ENCODE assay signal across 1 cellular context in the genomic region with DNA sequence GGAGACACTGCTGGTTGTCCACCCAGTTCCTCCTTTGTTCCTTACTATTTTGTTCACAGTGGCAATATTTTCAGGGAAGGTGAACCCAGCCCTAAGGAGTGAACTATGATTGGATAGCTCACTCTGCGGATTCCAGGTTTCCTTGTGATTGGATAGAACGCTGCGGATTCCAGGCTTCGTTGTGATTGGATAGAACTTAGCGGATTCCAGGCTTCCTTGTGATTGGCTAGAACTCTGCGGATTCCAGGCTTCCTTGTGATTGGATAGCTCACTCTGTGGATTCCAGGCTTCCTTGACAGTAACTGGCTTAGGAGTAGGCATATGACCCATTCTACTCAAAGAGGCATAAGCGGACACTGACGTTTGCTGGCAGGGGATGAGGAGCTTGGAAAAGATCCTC.
TF ChIP-seq lines count a peak whose summit lies in the region.

No MANE protein-coding gene starts in this region.

TF ChIP-seq in GM23338, 12 proteins besides CTCF, POLR2A, EP300 and RAD21 (continued from another document):
- TF ChIP-seq, protein P1, sequence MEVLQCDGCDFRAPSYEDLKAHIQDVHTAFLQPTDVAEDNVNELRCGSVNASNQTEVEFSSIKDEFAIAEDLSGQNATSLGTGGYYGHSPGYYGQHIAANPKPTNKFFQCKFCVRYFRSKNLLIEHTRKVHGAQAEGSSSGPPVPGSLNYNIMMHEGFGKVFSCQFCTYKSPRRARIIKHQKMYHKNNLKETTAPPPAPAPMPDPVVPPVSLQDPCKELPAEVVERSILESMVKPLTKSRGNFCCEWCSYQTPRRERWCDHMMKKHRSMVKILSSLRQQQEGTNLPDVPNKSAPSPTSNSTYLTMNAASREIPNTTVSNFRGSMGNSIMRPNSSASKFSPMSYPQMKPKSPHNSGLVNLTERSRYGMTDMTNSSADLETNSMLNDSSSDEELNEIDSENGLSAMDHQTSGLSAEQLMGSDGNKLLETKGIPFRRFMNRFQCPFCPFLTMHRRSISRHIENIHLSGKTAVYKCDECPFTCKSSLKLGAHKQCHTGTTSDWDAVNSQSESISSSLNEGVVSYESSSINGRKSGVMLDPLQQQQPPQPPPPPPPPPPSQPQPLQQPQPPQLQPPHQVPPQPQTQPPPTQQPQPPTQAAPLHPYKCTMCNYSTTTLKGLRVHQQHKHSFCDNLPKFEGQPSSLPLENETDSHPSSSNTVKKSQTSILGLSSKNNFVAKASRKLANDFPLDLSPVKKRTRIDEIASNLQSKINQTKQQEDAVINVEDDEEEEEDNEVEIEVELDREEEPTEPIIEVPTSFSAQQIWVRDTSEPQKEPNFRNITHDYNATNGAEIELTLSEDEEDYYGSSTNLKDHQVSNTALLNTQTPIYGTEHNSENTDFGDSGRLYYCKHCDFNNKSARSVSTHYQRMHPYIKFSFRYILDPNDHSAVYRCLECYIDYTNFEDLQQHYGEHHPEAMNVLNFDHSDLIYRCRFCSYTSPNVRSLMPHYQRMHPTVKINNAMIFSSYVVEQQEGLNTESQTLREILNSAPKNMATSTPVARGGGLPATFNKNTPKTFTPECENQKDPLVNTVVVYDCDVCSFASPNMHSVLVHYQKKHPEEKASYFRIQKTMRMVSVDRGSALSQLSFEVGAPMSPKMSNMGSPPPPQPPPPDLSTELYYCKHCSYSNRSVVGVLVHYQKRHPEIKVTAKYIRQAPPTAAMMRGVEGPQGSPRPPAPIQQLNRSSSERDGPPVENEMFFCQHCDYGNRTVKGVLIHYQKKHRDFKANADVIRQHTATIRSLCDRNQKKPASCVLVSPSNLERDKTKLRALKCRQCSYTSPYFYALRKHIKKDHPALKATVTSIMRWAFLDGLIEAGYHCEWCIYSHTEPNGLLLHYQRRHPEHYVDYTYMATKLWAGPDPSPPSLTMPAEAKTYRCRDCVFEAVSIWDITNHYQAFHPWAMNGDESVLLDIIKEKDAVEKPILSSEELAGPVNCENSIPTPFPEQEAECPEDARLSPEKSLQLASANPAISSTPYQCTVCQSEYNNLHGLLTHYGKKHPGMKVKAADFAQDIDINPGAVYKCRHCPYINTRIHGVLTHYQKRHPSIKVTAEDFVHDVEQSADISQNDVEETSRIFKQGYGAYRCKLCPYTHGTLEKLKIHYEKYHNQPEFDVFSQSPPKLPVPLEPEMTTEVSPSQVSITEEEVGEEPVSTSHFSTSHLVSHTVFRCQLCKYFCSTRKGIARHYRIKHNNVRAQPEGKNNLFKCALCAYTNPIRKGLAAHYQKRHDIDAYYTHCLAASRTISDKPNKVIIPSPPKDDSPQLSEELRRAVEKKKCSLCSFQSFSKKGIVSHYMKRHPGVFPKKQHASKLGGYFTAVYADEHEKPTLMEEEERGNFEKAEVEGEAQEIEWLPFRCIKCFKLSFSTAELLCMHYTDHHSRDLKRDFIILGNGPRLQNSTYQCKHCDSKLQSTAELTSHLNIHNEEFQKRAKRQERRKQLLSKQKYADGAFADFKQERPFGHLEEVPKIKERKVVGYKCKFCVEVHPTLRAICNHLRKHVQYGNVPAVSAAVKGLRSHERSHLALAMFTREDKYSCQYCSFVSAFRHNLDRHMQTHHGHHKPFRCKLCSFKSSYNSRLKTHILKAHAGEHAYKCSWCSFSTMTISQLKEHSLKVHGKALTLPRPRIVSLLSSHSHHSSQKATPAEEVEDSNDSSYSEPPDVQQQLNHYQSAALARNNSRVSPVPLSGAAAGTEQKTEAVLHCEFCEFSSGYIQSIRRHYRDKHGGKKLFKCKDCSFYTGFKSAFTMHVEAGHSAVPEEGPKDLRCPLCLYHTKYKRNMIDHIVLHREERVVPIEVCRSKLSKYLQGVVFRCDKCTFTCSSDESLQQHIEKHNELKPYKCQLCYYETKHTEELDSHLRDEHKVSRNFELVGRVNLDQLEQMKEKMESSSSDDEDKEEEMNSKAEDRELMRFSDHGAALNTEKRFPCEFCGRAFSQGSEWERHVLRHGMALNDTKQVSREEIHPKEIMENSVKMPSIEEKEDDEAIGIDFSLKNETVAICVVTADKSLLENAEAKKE (CRISPR knock-in tag; IDR thresholded peaks at IDR 0.05): no peak
- TF ChIP-seq, protein P2, sequence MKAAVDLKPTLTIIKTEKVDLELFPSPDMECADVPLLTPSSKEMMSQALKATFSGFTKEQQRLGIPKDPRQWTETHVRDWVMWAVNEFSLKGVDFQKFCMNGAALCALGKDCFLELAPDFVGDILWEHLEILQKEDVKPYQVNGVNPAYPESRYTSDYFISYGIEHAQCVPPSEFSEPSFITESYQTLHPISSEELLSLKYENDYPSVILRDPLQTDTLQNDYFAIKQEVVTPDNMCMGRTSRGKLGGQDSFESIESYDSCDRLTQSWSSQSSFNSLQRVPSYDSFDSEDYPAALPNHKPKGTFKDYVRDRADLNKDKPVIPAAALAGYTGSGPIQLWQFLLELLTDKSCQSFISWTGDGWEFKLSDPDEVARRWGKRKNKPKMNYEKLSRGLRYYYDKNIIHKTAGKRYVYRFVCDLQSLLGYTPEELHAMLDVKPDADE (IDR thresholded peaks at IDR 0.05): no peak
- TF ChIP-seq CREB1 (CRISPR knock-in tag; IDR thresholded peaks at IDR 0.05; ENCODE audit: low read depth) (no peak), ZNF331 (CRISPR knock-in tag; IDR thresholded peaks at IDR 0.05; ENCODE audit: low read depth) (no peak), STAT1 (IDR thresholded peaks at IDR 0.05; ENCODE audit: unreplicated experiment) (no peak), POLR2AphosphoS5 (IDR thresholded peaks at IDR 0.05; ENCODE audit: low read depth) (no peak), ZNF114 (CRISPR knock-in tag; IDR thresholded peaks at IDR 0.05) (no peak), JUNB (IDR thresholded peaks at IDR 0.05; ENCODE audit: unreplicated experiment) (no peak), EZH2 (IDR thresholded peaks at IDR 0.05; ENCODE audit: low read depth, unreplicated experiment) (no peak)
